10 cellular contexts compared by ENCODE assay signal in genomic region chr10:76675951-76676587, GRCh38.
DNase-seq lines count a peak whose midpoint lies in the region; ATAC-seq and TF ChIP-seq lines count a peak whose summit lies in the region.
"Had no signal": no experiment of that assay in that cellular context is flagged by ENCODE, and none has a peak within 500 bp of the region (broad histone marks: within the 10 kb centered on the region; RNA-seq: fewer than 3 reads in every experiment).

No MANE protein-coding gene starts in this region.

- 27 to 52% methylated on average over 4 of the region's 4 CpGs for WGBS in esophagus, 2 donors
- WGBS in mesenchymal stem cell = 81% methylated on average over 4 of the region's 4 CpGs
- WGBS in transverse colon (ENCODE audit: low coverage in 1 of 2), 2 donors = 66 to 81% methylated on average over 3 to 4 of the region's 4 CpGs

- no peak for TF ChIP-seq EP300 in transverse colon (IDR thresholded peaks at IDR 0.05; ENCODE audit: low read depth)

- H3K9ac ChIP-seq in PC-3 (ENCODE audit: low read length) (no peak overlapping the region), mesenchymal stem cell (ENCODE audit: low read length) (peak overlapping the region; percentile 23)

- H3F3A ChIP-seq in PC-3 (ENCODE audit: low read length, unreplicated experiment) = no peaks in the 10 kb centered on the region

- no peak overlapping the region for H3K18ac ChIP-seq in mesenchymal stem cell (ENCODE audit: low read depth in 1 of 2, low read length in 2 of 2)

- intact Hi-C loops in PC-3 (cut with micrococcal nuclease) (no loop called here), transverse colon (cut with DNase I; ENCODE audit: low total_unique reads) (no loop called here)

- no peaks in the 10 kb centered on the region for H3K4me1 ChIP-seq in PC-3 (ENCODE audit: insufficient read depth, low read length)
- H3K4me1 ChIP-seq in esophagus (ENCODE audit: control insufficient read depth in 2 of 2, insufficient read depth in 2 of 2, low read length in 1 of 2) = peaks cover 0 to 4% of the 10 kb centered on the region in 2 donors
- no peaks in the 10 kb centered on the region for H3K4me1 ChIP-seq in mesenchymal stem cell (ENCODE audit: control insufficient read depth, insufficient read depth, low read depth, low read length)
- peaks cover 0 to 5% (median 0%) of the 10 kb centered on the region in 4 donors for H3K4me1 ChIP-seq in transverse colon

- H2BK5ac ChIP-seq in mesenchymal stem cell (ENCODE audit: low read depth, low read length, poor library complexity, severe bottlenecking) = no peak overlapping the region

- ATAC-seq in PC-3 = no peak
- ATAC-seq in HG02763 (IDR thresholded peaks at IDR 0.05; ENCODE audit: unreplicated experiment) = no peak

- H3K36me3 ChIP-seq in PC-3 (ENCODE audit: low read depth, low read length) (no peaks in the 10 kb centered on the region), esophagus (ENCODE audit: control insufficient read depth in 2 of 2, insufficient read depth in 2 of 2, low read length in 1 of 2) (no peaks in the 10 kb centered on the region), mesenchymal stem cell (ENCODE audit: control insufficient read depth in 1 of 2, insufficient read depth in 2 of 2, low read depth in 1 of 2, low read length in 2 of 2) (no peaks in the 10 kb centered on the region), transverse colon (no peaks in the 10 kb centered on the region)

- H4K91ac ChIP-seq in mesenchymal stem cell (ENCODE audit: low read length) = no peak overlapping the region

- no peak overlapping the region for H3K23ac ChIP-seq in mesenchymal stem cell (ENCODE audit: low read length in 2 of 2)

- H3K79me1 ChIP-seq in mesenchymal stem cell (replicated peaks; ENCODE audit: low read length, poor library complexity, severe bottlenecking) = no peaks in the 10 kb centered on the region

- TF ChIP-seq CTCF in PC-3 (conservative IDR thresholded peaks at IDR 0.05; ENCODE audit: low read depth, low read length) (no peak), transverse colon (IDR thresholded peaks at IDR 0.05) (no peak)

- H3K9me2 ChIP-seq in PC-3 (replicated peaks; ENCODE audit: low read length) = no peaks in the 10 kb centered on the region

- H3K14ac ChIP-seq in mesenchymal stem cell (ENCODE audit: low read length in 2 of 2) = no peak overlapping the region

- BruUV-seq in PC-3 (replicated peaks; lab: Mats Ljungman, UMichigan) = no TSS peak

- H3K79me2 ChIP-seq in PC-3 (ENCODE audit: low read length) = no peaks in the 10 kb centered on the region

- no peak overlapping the region for H4K8ac ChIP-seq in mesenchymal stem cell (ENCODE audit: low read length)

- in situ Hi-C loops in transverse colon (cut with MboI; ENCODE audit: low pct_ligation_motif_present in 1 of 4, low pct_unique_long_range_greater_than_20kb in 1 of 4, low sequenced_read_pairs in 3 of 4) = no loop called here

- H2BK12ac ChIP-seq in mesenchymal stem cell (ENCODE audit: low read length in 2 of 2) = no peak overlapping the region

- no peak overlapping the region for H3K4me2 ChIP-seq in PC-3 (ENCODE audit: low read length)
- no peak overlapping the region for H3K4me2 ChIP-seq in mesenchymal stem cell (ENCODE audit: low read length, poor library complexity, severe bottlenecking)

- no peak overlapping the region for H2BK15ac ChIP-seq in mesenchymal stem cell (ENCODE audit: low read depth, poor library complexity, severe bottlenecking)

- no peak overlapping the region for H2AFZ ChIP-seq in PC-3 (ENCODE audit: low read length)
- H2AFZ ChIP-seq in mesenchymal stem cell (ENCODE audit: low read depth, low read length) = no peak overlapping the region

- CTCF ChIA-PET in PC-3 (lab: Charles Lee) = no interaction called here

- no peak overlapping the region for H2AK5ac ChIP-seq in mesenchymal stem cell (ENCODE audit: low read length, severe bottlenecking)

- no peak overlapping the region for H3K4me3 ChIP-seq in PC-3 (ENCODE audit: low read length)
- no peak overlapping the region for H3K4me3 ChIP-seq in esophagus (ENCODE audit: low read depth in 1 of 2, low read length in 2 of 2)
- H3K4me3 ChIP-seq in mesenchymal stem cell (ENCODE audit: insufficient read depth in 1 of 2, low read depth in 1 of 2, low read length in 2 of 2) = no peak overlapping the region
- no peak overlapping the region for H3K4me3 ChIP-seq in transverse colon

- H2BK120ac ChIP-seq in mesenchymal stem cell (ENCODE audit: low read depth, low read length) = no peak overlapping the region

- DNase-seq in PC-3 (peak; percentile 32), mesenchymal stem cell (no peak), transverse colon (peak; percentile 13), T1000 (lab: John Stamatoyannopoulos, UW) (no peak), NCI-H82 treated with DMSO at 0.1 percent for 48 hours (lab: John Stamatoyannopoulos, UW; ENCODE audit: unreplicated experiment) (no peak)
- DNase-seq: kidney, NCI-H524 treated with DMSO at 0.1 percent for 48 hours had no signal

- POLR2A ChIA-PET in PC-3 (lab: Charles Lee; ENCODE audit: unreplicated experiment) = no interaction called here

- no peaks in the 10 kb centered on the region for H4K20me1 ChIP-seq in PC-3 (ENCODE audit: low read length)

- no peak overlapping the region for H3K27ac ChIP-seq in PC-3 (ENCODE audit: low read length)
- H3K27ac ChIP-seq in esophagus (ENCODE audit: low read depth in 2 of 2, low read length in 1 of 2) = peak overlapping the region; percentile 71 to 74
- no peak overlapping the region for H3K27ac ChIP-seq in mesenchymal stem cell (ENCODE audit: low read length, poor library complexity, severe bottlenecking)
- H3K27ac ChIP-seq in transverse colon = peak overlapping the region; percentile 2 to 54 (median 38)
- H3K27ac ChIP-seq: VCaP had no signal

- H3K4ac ChIP-seq in mesenchymal stem cell (ENCODE audit: low read depth in 1 of 2, low read length in 2 of 2) = no peak overlapping the region

- no peaks in the 10 kb centered on the region for H3K9me3 ChIP-seq in PC-3 (ENCODE audit: low read length)
- H3K9me3 ChIP-seq in esophagus (ENCODE audit: control insufficient read depth in 2 of 2, insufficient read depth in 1 of 2, low read depth in 1 of 2, low read length in 1 of 2) = no peaks in the 10 kb centered on the region
- H3K9me3 ChIP-seq in mesenchymal stem cell (ENCODE audit: control insufficient read depth, low read length) = no peaks in the 10 kb centered on the region
- H3K9me3 ChIP-seq in transverse colon = no peaks in the 10 kb centered on the region

- TF ChIP-seq POLR2A in transverse colon (IDR thresholded peaks at IDR 0.05) = no peak

- H3K27me3 ChIP-seq in PC-3 (ENCODE audit: low read length) (peaks cover 57% of the 10 kb centered on the region), esophagus (ENCODE audit: control insufficient read depth in 1 of 2, insufficient read depth in 2 of 2, low read length in 2 of 2) (no peaks in the 10 kb centered on the region), mesenchymal stem cell (ENCODE audit: control insufficient read depth in 1 of 2, insufficient read depth in 1 of 2, low read length in 2 of 2) (peaks cover 4 to 12% of the 10 kb centered on the region in 2 experiments), transverse colon (no peaks in the 10 kb centered on the region)

Comparison
In these comparisons a context has a peak if more than half of its experiments do, and no peak if none do; other contexts are left out.
1. DNase-seq: peak in PC-3 (single experiment) and transverse colon (single experiment); none in mesenchymal stem cell (single experiment), T1000 (single experiment) and NCI-H82 treated with DMSO at 0.1 percent for 48 hours (single experiment).
2. H3K27ac ChIP-seq: peak in esophagus (2 of 2) and transverse colon (4 of 4); none in PC-3 (single experiment) and mesenchymal stem cell (single experiment).